In genomic region chr15:68277131-68277604, GRCh38 we compare ENCODE assay signal across 8 cellular contexts. TPM values are rescaled to one million over a fixed set of nuclear protein-coding genes. Genes with fewer than 3 reads are reported as not detected.
DNase-seq lines count a peak whose midpoint lies in the region; ATAC-seq and TF ChIP-seq lines count a peak whose summit lies in the region.

No MANE protein-coding gene starts in this region.

- peak overlapping the region; percentile 93 for H2AFZ ChIP-seq in PC-3 (ENCODE audit: low read length)

- H3K9me2 ChIP-seq in PC-3 (replicated peaks; ENCODE audit: low read length): no peaks in the 10 kb centered on the region

- no peaks in the 10 kb centered on the region for H3K27me3 Mint-ChIP-seq in dendritic cell treated with granulocyte-macrophage colony-stimulating factor and Interleukin-4, amounts not matched to agents 40 ng/mL and 50 ng/mL, for 4 days

- peak overlapping the region; percentile 96 for H3K9ac ChIP-seq in PC-3 (ENCODE audit: low read length)

- peaks cover 43% of the 10 kb centered on the region for H3K36me3 Mint-ChIP-seq in dendritic cell treated with granulocyte-macrophage colony-stimulating factor and Interleukin-4, amounts not matched to agents 40 ng/mL and 50 ng/mL, for 4 days (ENCODE audit: low read depth)

- no peaks in the 10 kb centered on the region for H3F3A ChIP-seq in PC-3 (ENCODE audit: low read length, unreplicated experiment)

- no peaks in the 10 kb centered on the region for H3K9me3 Mint-ChIP-seq in dendritic cell treated with granulocyte-macrophage colony-stimulating factor and Interleukin-4, amounts not matched to agents 40 ng/mL and 50 ng/mL, for 4 days

- H3K4me3 Mint-ChIP-seq in dendritic cell treated with granulocyte-macrophage colony-stimulating factor and Interleukin-4, amounts not matched to agents 40 ng/mL and 50 ng/mL, for 4 days: peak overlapping the region; percentile 98

- H3K36me3 ChIP-seq in PC-3 (ENCODE audit: low read depth, low read length): no peaks in the 10 kb centered on the region; the same call in 1 of the 2 replicates
- no peaks in the 10 kb centered on the region for H3K36me3 ChIP-seq in lung (ENCODE audit: control insufficient read depth in 2 of 2, insufficient read depth in 2 of 2, low read length in 2 of 2)
- no peaks in the 10 kb centered on the region for H3K36me3 ChIP-seq in tibial nerve

- H3K79me2 ChIP-seq in PC-3 (ENCODE audit: low read length): peaks cover 43% of the 10 kb centered on the region

- peak overlapping the region; percentile 89 for H3K4me3 ChIP-seq in PC-3 (ENCODE audit: low read length)
- peak overlapping the region; percentile 87 for H3K4me3 ChIP-seq in lung
- H3K4me3 ChIP-seq in tibial nerve: peak overlapping the region; percentile 61 to 99 (median 86)

- no peak for TF ChIP-seq CTCF in PC-3 (conservative IDR thresholded peaks at IDR 0.05; ENCODE audit: low read depth, low read length)
- TF ChIP-seq CTCF in lung (IDR thresholded peaks at IDR 0.05; ENCODE audit: control extremely low read depth, extremely low read depth): no peak
- TF ChIP-seq CTCF in tibial nerve (IDR thresholded peaks at IDR 0.05): no peak

- BruUV-seq in PC-3 (replicated peaks; lab: Mats Ljungman, UMichigan): TSS peak; percentile 74

- peaks cover 39% of the 10 kb centered on the region for H4K20me1 ChIP-seq in PC-3 (ENCODE audit: low read length)

- H3K4me1 Mint-ChIP-seq in dendritic cell treated with granulocyte-macrophage colony-stimulating factor and Interleukin-4, amounts not matched to agents 40 ng/mL and 50 ng/mL, for 4 days (ENCODE audit: low read depth): peaks cover 54% of the 10 kb centered on the region

- WGBS in lung, 2 donors: 0% methylated on average over 25 of the region's 25 CpGs
- WGBS in tibial nerve, 2 donors: 0 to 1% methylated on average over 19 to 25 of the region's 25 CpGs

- POLR2A ChIA-PET in PC-3 (lab: Charles Lee; ENCODE audit: unreplicated experiment): interaction anchor here (0.7 kb wide), 1 partner anchor 19 kb away, joined by 4 read pairs; no protein-coding TSS in a partner anchor

- peak; percentile 80 for DNase-seq in DMS 273 (lab: John Stamatoyannopoulos, UW; ENCODE audit: unreplicated experiment)
- no peak for DNase-seq in DMS 273 treated with DMSO at 0.1 percent for 48 hours (lab: John Stamatoyannopoulos, UW)
- no peak for DNase-seq in PC-3
- peak; percentile 50 for DNase-seq in lung (ENCODE audit: low spot score)
- no peak for DNase-seq in tibial nerve (ENCODE audit: low spot score in 2 of 2)
- no peak for DNase-seq in stimulated activated CD4-positive, alpha-beta T cell treated with anti-CD3 and anti-CD28 coated beads, Interleukin-4, amount 100 ng/mL, for 4 hours

- H3K4me1 ChIP-seq in PC-3 (ENCODE audit: insufficient read depth, low read length): peaks cover 70% of the 10 kb centered on the region
- H3K4me1 ChIP-seq in lung (ENCODE audit: control insufficient read depth in 2 of 2, insufficient read depth in 2 of 2, low read length in 2 of 2): peaks cover 12% of the 10 kb centered on the region in 2 donors
- H3K4me1 ChIP-seq in tibial nerve: peaks cover 0 to 57% (median 29%) of the 10 kb centered on the region in 4 donors

- TF ChIP-seq EP300 in tibial nerve (IDR thresholded peaks at IDR 0.05): no peak

- intact Hi-C loops in PC-3 (cut with micrococcal nuclease): no loop called here
- intact Hi-C loops in dendritic cell treated with granulocyte-macrophage colony-stimulating factor and Interleukin-4, amounts not matched to agents 40 ng/mL and 50 ng/mL, for 4 days (cut with micrococcal nuclease): no loop called here

- peak in 1 of 2 donors; percentile 26 for TF ChIP-seq POLR2A in tibial nerve (IDR thresholded peaks at IDR 0.05)

- ATAC-seq in HG02623 (IDR thresholded peaks at IDR 0.05; ENCODE audit: unreplicated experiment) (peak; percentile 2), PC-3 (no peak), lung (ENCODE audit: insufficient read depth, low FRiP score) (peak; percentile 4)

- peak overlapping the region; percentile 96 for H3K27ac Mint-ChIP-seq in dendritic cell treated with granulocyte-macrophage colony-stimulating factor and Interleukin-4, amounts not matched to agents 40 ng/mL and 50 ng/mL, for 4 days

- H3K27me3 ChIP-seq in PC-3 (ENCODE audit: low read length) (no peaks in the 10 kb centered on the region), lung (ENCODE audit: control insufficient read depth, insufficient read depth) (no peaks in the 10 kb centered on the region), tibial nerve (no peaks in the 10 kb centered on the region)

- H3K9me3 ChIP-seq in PC-3 (ENCODE audit: low read length) (no peaks in the 10 kb centered on the region), lung (ENCODE audit: control insufficient read depth in 2 of 2, insufficient read depth in 1 of 2, low read length in 1 of 2) (no peaks in the 10 kb centered on the region), tibial nerve (no peaks in the 10 kb centered on the region)

- CTCF ChIA-PET in PC-3 (lab: Charles Lee): interaction anchor here (1.0 kb wide), 1 partner anchor 24 kb away, joined by 4 read pairs; no protein-coding TSS in a partner anchor

- H3K27ac ChIP-seq in PC-3 (ENCODE audit: low read length): peak overlapping the region; percentile 95
- peak overlapping the region; percentile 95 to 98 for H3K27ac ChIP-seq in lung (ENCODE audit: low read depth in 1 of 2, low read length in 1 of 2)
- peak overlapping the region; percentile 96 to 99 (median 98) for H3K27ac ChIP-seq in tibial nerve

- peak overlapping the region; percentile 99 for H3K4me2 ChIP-seq in PC-3 (ENCODE audit: low read length)

RNA-seq across cellular contexts. Expression of gene FEM1B, which starts 0.4 kb away (rescaled TPM):
- total RNA-seq in PC-3 (2014; rRNA removed) (19.4 and 22.1 TPM in 2 replicates), lung (10 to 100 TPM; 46.2 to 57.7 TPM), tibial nerve (10 to 100 TPM; 39.0 to 47.6 (median 39.9) TPM)
- 10 to 100 TPM in 1 of 2 donors, 1 to 10 TPM in 1; 8.1 to 14.8 TPM for polyA plus RNA-seq in lung

RNA-seq across cellular contexts. Expression of gene CLN6, which starts 47.6 kb away (rescaled TPM):
- total RNA-seq in PC-3 (2014; rRNA removed) (33.4 and 42.2 TPM in 2 replicates), lung (10 to 100 TPM; 13.9 to 47.1 TPM), tibial nerve (10 to 100 TPM; 10.0 to 28.8 (median 16.3) TPM)
- polyA plus RNA-seq in lung: 10 to 100 TPM; 37.4 to 48.9 TPM

Comparison
In these comparisons a context has a peak if more than half of its experiments do, and no peak if none do; other contexts are left out.
1. DNase-seq: peak in DMS 273 (single experiment) and lung (single experiment); none in DMS 273 treated with DMSO at 0.1 percent for 48 hours (single experiment), PC-3 (single experiment), tibial nerve (0 of 2) and stimulated activated CD4-positive, alpha-beta T cell treated with anti-CD3 and anti-CD28 coated beads, Interleukin-4, amount 100 ng/mL, for 4 hours (0 of 2).
2. Peak in every context shown above with its lines, with median percentiles within 50 percentile points of each other: H3K27ac ChIP-seq and H3K4me3 ChIP-seq.